Comparison of ENCODE assay signal across 8 cellular contexts in the genomic region with DNA sequence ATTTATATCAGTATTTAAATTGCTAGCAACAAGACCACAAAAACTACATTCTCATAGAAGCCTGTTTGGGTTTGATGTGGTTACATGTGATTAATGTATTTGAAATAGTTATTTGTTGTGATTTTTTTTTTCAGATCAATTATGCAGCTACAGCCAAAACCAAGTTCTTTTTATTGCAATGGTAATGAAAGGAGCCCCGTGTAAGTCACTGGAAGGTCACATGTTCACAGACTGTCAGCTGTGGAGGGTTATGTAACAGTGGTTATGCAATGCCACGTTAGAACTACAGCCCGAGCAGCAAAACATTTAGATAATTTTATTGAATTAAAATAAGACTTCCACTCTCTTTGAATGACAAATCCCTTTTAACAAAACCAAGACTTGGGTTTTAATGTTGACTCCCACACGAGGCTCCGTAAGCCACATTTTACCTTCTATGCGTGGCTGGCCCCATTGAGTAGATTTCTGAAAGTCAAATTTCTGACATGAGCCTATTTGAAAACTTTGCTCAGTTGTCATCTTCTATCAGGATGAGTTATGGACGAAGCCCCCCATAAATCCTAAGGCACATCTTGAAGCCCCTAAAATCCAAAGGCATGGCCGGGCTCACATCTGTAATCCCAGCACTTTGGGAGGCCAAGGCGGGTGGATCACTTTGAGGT. TPM values are rescaled to one million over a fixed set of nuclear protein-coding genes. Genes with fewer than 3 reads are reported as not detected.
DNase-seq lines count a peak whose midpoint lies in the region; ATAC-seq and TF ChIP-seq lines count a peak whose summit lies in the region.

No MANE protein-coding gene starts in this region.

- no peaks in the 10 kb centered on the region for H3K9me3 ChIP-seq in MM.1S (replicated peaks; ENCODE audit: insufficient read depth, low read length)

- H3K9ac ChIP-seq in MM.1S (ENCODE audit: low read length) = no peak overlapping the region

- H4K20me1 ChIP-seq in MM.1S (ENCODE audit: insufficient read depth, low read length) = no peaks in the 10 kb centered on the region

- H3K9me2 ChIP-seq in MM.1S (replicated peaks; ENCODE audit: insufficient read depth, low read length) = no peaks in the 10 kb centered on the region

- H2AFZ ChIP-seq in MM.1S (ENCODE audit: low read length) = no peak overlapping the region

- TF ChIP-seq CTCF in WTC11 (IDR thresholded peaks at IDR 0.05) (no peak), fibroblast of mammary gland (conservative IDR thresholded peaks at IDR 0.05; ENCODE audit: control insufficient read depth, insufficient read depth, low read depth, low read length) (no peak), MM.1S (IDR thresholded peaks at IDR 0.05; ENCODE audit: low read length) (no peak)

- H3K27me3 Mint-ChIP-seq in WTC11 (ENCODE audit: low read depth) = no peaks in the 10 kb centered on the region

- DNase-seq in GM03348 (ENCODE audit: low spot score) (peak; percentile 81), WTC11 (ENCODE audit: low spot score) (no peak), fibroblast of mammary gland (ENCODE audit: low read depth) (peak; percentile 81), pons (ENCODE audit: low spot score) (peak; percentile 95), MM.1S (no peak), NCI-H2081 treated with DMSO at 0.1 percent for 48 hours (lab: John Stamatoyannopoulos, UW) (no peak)

- POLR2A ChIA-PET in WTC11 (lab: Charles Lee) = no interaction called here

- no peak for ATAC-seq in WTC11
- ATAC-seq in HG03159 (IDR thresholded peaks at IDR 0.05; ENCODE audit: unreplicated experiment) = no peak
- no peak for ATAC-seq in GM21381 (IDR thresholded peaks at IDR 0.05; ENCODE audit: unreplicated experiment)

- peaks cover 32% of the 10 kb centered on the region for H3K79me2 ChIP-seq in MM.1S (ENCODE audit: low read length)

- no peaks in the 10 kb centered on the region for H3K9me3 Mint-ChIP-seq in WTC11

- no peak overlapping the region for H3K4me2 ChIP-seq in MM.1S (ENCODE audit: low read depth, low read length)

- no peak overlapping the region for H3K4me3 Mint-ChIP-seq in WTC11

- CTCF ChIA-PET in WTC11 (lab: Charles Lee) = interaction anchor here (0.7 to 1.0 kb wide), 2 partner anchors 11 to 116 kb away, joined by 3 read pairs; no protein-coding TSS in a partner anchor

- H3K4me3 ChIP-seq in fibroblast of mammary gland (ENCODE audit: control insufficient read depth, low read depth, low read length) (no peak overlapping the region), MM.1S (ENCODE audit: low read length) (no peak overlapping the region)

- peaks cover 24% of the 10 kb centered on the region for H3F3A ChIP-seq in MM.1S (ENCODE audit: insufficient read depth, low read length)

- H3K4me1 Mint-ChIP-seq in WTC11 = peaks cover 43% of the 10 kb centered on the region

- no peak overlapping the region for H3K27ac ChIP-seq in MM.1S (ENCODE audit: low read length)

- H3K36me3 ChIP-seq in MM.1S (replicated peaks; ENCODE audit: insufficient read depth, low read length) = peaks cover 2% of the 10 kb centered on the region

- H3K27ac Mint-ChIP-seq in WTC11 = peak overlapping the region; percentile 76; the same call in 1 of the 2 replicates

- peaks cover 28% of the 10 kb centered on the region for H3K4me1 ChIP-seq in MM.1S (ENCODE audit: low read length)

- H3K36me3 Mint-ChIP-seq in WTC11 = peaks cover 27% of the 10 kb centered on the region

- H3K27me3 ChIP-seq in MM.1S (replicated peaks; ENCODE audit: insufficient read depth, low read length) = no peaks in the 10 kb centered on the region

TF ChIP-seq in WTC11, 78 proteins besides CTCF, POLR2A, EP300 and RAD21:
- TF ChIP-seq, protein P1, sequence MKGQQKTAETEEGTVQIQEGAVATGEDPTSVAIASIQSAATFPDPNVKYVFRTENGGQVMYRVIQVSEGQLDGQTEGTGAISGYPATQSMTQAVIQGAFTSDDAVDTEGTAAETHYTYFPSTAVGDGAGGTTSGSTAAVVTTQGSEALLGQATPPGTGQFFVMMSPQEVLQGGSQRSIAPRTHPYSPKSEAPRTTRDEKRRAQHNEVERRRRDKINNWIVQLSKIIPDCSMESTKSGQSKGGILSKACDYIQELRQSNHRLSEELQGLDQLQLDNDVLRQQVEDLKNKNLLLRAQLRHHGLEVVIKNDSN (CRISPR knock-in tag; IDR thresholded peaks at IDR 0.05) = no peak
- TF ChIP-seq ZNF396 (CRISPR knock-in tag; IDR thresholded peaks at IDR 0.05; ENCODE audit: borderline replicate concordance) = no peak
- TF ChIP-seq GABPB1 (CRISPR knock-in tag; IDR thresholded peaks at IDR 0.05) = peak; percentile 43; the same call in 1 of the 2 replicates

RNA-seq across cellular contexts. Expression of a gene that starts 41.8 kb away (rescaled TPM):
- total RNA-seq in WTC11 (2021) = 77.2 to 82.8 TPM (median 81.0 TPM) in 3 replicates

Comparison
In these comparisons a context has a peak if more than half of its experiments do, and no peak if none do; other contexts are left out.
1. DNase-seq: peak in GM03348 (single experiment), fibroblast of mammary gland (single experiment) and pons (single experiment); none in WTC11 (single experiment), MM.1S (single experiment) and NCI-H2081 treated with DMSO at 0.1 percent for 48 hours (single experiment).